1 cellular context compared by ENCODE assay signal in genomic region chr18:57959278-57959677, GRCh38.
TF ChIP-seq lines count a peak whose summit lies in the region.

No MANE protein-coding gene starts in this region.

TF ChIP-seq in HepG2, 621 proteins besides CTCF, POLR2A, EP300 and RAD21 (continued from another document and continues in another):
- TF ChIP-seq ATF5 (CRISPR knock-in tag; IDR thresholded peaks at IDR 0.05; ENCODE audit: low read depth) (no peak), CBX5 (CRISPR knock-in tag; IDR thresholded peaks at IDR 0.05; ENCODE audit: borderline replicate concordance) (peak; percentile 43; the same call in 1 of the 2 replicates), ZNF264 (CRISPR knock-in tag; IDR thresholded peaks at IDR 0.05) (no peak), ZNF691 (CRISPR knock-in tag; IDR thresholded peaks at IDR 0.05; ENCODE audit: borderline replicate concordance, low read depth) (no peak), ZKSCAN8 (CRISPR knock-in tag; IDR thresholded peaks at IDR 0.05; ENCODE audit: borderline replicate concordance) (0 out of 2 replicates have a peak, but pooled peaks have one; percentile 20), SP1 (IDR thresholded peaks at IDR 0.05) (no peak), SP1 (CRISPR knock-in tag; IDR thresholded peaks at IDR 0.05) (no peak), STAG1 (CRISPR knock-in tag; IDR thresholded peaks at IDR 0.05) (peak; percentile 81), PLRG1 (conservative IDR thresholded peaks at IDR 0.05) (no peak), XRCC5 (optimal IDR thresholded peaks at IDR 0.05; ENCODE audit: low read length) (peak; percentile 39), ZNF773 (CRISPR knock-in tag; IDR thresholded peaks at IDR 0.05; ENCODE audit: borderline replicate concordance) (no peak), CEBPG (CRISPR knock-in tag; IDR thresholded peaks at IDR 0.05) (0 out of 2 replicates have a peak, but pooled peaks have one; percentile 10), ZKSCAN5 (CRISPR knock-in tag; IDR thresholded peaks at IDR 0.05) (no peak), SMAD3 (CRISPR knock-in tag; IDR thresholded peaks at IDR 0.05) (0 out of 2 replicates have a peak, but pooled peaks have one; percentile 50), CBX2 (IDR thresholded peaks at IDR 0.05; ENCODE audit: low read depth, low read length) (no peak), CBX2 (CRISPR knock-in tag; IDR thresholded peaks at IDR 0.05; ENCODE audit: low read depth) (no peak), ZNF558 (CRISPR knock-in tag; IDR thresholded peaks at IDR 0.05; ENCODE audit: borderline replicate concordance) (no peak), GATAD2A (CRISPR knock-in tag; IDR thresholded peaks at IDR 0.05) (peak; percentile 72), ARID5B (CRISPR knock-in tag; IDR thresholded peaks at IDR 0.05) (peak; percentile 33; the same call in 1 of the 2 replicates), JUNB (CRISPR knock-in tag; IDR thresholded peaks at IDR 0.05; ENCODE audit: borderline replicate concordance) (no peak), ZNF101 (CRISPR knock-in tag; IDR thresholded peaks at IDR 0.05; ENCODE audit: borderline replicate concordance, low read depth) (no peak), ZFP1 (CRISPR knock-in tag; IDR thresholded peaks at IDR 0.05) (no peak), HIC2 (CRISPR knock-in tag; IDR thresholded peaks at IDR 0.05; ENCODE audit: low read depth) (peak; percentile 79), NR2F6 (IDR thresholded peaks at IDR 0.05) (no peak), NR2F6 (CRISPR knock-in tag; IDR thresholded peaks at IDR 0.05) (peak; percentile 38; the same call in 1 of the 2 replicates), ZNF230 (CRISPR knock-in tag; IDR thresholded peaks at IDR 0.05) (no peak), SOX13 (IDR thresholded peaks at IDR 0.05) (no peak), SOX13 (CRISPR knock-in tag; conservative IDR thresholded peaks at IDR 0.05 in 1 of 2, IDR thresholded peaks at IDR 0.05 in 1 of 2) (peak in 1 of 2 experiments; percentile 42; a peak in 1 of 4 replicates), ATAD3A (CRISPR knock-in tag; IDR thresholded peaks at IDR 0.05) (no peak), NPAS2 (CRISPR knock-in tag; IDR thresholded peaks at IDR 0.05; ENCODE audit: borderline replicate concordance) (no peak), FOXA3 (CRISPR knock-in tag; IDR thresholded peaks at IDR 0.05) (0 out of 2 replicates have a peak, but pooled peaks have one; percentile 19), NR2F1 (CRISPR knock-in tag; IDR thresholded peaks at IDR 0.05) (no peak), FOXJ3 (CRISPR knock-in tag; IDR thresholded peaks at IDR 0.05; ENCODE audit: borderline replicate concordance) (no peak), ZNF530 (CRISPR knock-in tag; IDR thresholded peaks at IDR 0.05; ENCODE audit: low read depth) (no peak), RORA (CRISPR knock-in tag; IDR thresholded peaks at IDR 0.05) (no peak), SALL1 (CRISPR knock-in tag; IDR thresholded peaks at IDR 0.05) (0 out of 2 replicates have a peak, but pooled peaks have one; percentile 19), ZNF337 (CRISPR knock-in tag; IDR thresholded peaks at IDR 0.05; ENCODE audit: borderline replicate concordance, low read depth) (no peak)
- TF ChIP-seq, protein P1, sequence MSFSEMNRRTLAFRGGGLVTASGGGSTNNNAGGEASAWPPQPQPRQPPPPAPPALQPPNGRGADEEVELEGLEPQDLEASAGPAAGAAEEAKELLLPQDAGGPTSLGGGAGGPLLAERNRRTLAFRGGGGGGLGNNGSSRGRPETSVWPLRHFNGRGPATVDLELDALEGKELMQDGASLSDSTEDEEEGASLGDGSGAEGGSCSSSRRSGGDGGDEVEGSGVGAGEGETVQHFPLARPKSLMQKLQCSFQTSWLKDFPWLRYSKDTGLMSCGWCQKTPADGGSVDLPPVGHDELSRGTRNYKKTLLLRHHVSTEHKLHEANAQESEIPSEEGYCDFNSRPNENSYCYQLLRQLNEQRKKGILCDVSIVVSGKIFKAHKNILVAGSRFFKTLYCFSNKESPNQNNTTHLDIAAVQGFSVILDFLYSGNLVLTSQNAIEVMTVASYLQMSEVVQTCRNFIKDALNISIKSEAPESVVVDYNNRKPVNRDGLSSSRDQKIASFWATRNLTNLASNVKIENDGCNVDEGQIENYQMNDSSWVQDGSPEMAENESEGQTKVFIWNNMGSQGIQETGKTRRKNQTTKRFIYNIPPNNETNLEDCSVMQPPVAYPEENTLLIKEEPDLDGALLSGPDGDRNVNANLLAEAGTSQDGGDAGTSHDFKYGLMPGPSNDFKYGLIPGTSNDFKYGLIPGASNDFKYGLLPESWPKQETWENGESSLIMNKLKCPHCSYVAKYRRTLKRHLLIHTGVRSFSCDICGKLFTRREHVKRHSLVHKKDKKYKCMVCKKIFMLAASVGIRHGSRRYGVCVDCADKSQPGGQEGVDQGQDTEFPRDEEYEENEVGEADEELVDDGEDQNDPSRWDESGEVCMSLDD (CRISPR knock-in tag; IDR thresholded peaks at IDR 0.05; ENCODE audit: borderline replicate concordance), result no peak
- TF ChIP-seq, protein P2, sequence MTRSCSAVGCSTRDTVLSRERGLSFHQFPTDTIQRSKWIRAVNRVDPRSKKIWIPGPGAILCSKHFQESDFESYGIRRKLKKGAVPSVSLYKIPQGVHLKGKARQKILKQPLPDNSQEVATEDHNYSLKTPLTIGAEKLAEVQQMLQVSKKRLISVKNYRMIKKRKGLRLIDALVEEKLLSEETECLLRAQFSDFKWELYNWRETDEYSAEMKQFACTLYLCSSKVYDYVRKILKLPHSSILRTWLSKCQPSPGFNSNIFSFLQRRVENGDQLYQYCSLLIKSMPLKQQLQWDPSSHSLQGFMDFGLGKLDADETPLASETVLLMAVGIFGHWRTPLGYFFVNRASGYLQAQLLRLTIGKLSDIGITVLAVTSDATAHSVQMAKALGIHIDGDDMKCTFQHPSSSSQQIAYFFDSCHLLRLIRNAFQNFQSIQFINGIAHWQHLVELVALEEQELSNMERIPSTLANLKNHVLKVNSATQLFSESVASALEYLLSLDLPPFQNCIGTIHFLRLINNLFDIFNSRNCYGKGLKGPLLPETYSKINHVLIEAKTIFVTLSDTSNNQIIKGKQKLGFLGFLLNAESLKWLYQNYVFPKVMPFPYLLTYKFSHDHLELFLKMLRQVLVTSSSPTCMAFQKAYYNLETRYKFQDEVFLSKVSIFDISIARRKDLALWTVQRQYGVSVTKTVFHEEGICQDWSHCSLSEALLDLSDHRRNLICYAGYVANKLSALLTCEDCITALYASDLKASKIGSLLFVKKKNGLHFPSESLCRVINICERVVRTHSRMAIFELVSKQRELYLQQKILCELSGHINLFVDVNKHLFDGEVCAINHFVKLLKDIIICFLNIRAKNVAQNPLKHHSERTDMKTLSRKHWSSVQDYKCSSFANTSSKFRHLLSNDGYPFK (CRISPR knock-in tag; IDR thresholded peaks at IDR 0.05; ENCODE audit: borderline replicate concordance), result no peak
- TF ChIP-seq, protein P3, sequence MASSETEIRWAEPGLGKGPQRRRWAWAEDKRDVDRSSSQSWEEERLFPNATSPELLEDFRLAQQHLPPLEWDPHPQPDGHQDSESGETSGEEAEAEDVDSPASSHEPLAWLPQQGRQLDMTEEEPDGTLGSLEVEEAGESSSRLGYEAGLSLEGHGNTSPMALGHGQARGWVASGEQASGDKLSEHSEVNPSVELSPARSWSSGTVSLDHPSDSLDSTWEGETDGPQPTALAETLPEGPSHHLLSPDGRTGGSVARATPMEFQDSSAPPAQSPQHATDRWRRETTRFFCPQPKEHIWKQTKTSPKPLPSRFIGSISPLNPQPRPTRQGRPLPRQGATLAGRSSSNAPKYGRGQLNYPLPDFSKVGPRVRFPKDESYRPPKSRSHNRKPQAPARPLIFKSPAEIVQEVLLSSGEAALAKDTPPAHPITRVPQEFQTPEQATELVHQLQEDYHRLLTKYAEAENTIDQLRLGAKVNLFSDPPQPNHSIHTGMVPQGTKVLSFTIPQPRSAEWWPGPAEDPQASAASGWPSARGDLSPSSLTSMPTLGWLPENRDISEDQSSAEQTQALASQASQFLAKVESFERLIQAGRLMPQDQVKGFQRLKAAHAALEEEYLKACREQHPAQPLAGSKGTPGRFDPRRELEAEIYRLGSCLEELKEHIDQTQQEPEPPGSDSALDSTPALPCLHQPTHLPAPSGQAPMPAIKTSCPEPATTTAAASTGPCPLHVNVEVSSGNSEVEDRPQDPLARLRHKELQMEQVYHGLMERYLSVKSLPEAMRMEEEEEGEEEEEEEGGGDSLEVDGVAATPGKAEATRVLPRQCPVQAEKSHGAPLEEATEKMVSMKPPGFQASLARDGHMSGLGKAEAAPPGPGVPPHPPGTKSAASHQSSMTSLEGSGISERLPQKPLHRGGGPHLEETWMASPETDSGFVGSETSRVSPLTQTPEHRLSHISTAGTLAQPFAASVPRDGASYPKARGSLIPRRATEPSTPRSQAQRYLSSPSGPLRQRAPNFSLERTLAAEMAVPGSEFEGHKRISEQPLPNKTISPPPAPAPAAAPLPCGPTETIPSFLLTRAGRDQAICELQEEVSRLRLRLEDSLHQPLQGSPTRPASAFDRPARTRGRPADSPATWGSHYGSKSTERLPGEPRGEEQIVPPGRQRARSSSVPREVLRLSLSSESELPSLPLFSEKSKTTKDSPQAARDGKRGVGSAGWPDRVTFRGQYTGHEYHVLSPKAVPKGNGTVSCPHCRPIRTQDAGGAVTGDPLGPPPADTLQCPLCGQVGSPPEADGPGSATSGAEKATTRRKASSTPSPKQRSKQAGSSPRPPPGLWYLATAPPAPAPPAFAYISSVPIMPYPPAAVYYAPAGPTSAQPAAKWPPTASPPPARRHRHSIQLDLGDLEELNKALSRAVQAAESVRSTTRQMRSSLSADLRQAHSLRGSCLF (CRISPR knock-in tag; IDR thresholded peaks at IDR 0.05; ENCODE audit: borderline replicate concordance), result no peak
- TF ChIP-seq, protein P4, sequence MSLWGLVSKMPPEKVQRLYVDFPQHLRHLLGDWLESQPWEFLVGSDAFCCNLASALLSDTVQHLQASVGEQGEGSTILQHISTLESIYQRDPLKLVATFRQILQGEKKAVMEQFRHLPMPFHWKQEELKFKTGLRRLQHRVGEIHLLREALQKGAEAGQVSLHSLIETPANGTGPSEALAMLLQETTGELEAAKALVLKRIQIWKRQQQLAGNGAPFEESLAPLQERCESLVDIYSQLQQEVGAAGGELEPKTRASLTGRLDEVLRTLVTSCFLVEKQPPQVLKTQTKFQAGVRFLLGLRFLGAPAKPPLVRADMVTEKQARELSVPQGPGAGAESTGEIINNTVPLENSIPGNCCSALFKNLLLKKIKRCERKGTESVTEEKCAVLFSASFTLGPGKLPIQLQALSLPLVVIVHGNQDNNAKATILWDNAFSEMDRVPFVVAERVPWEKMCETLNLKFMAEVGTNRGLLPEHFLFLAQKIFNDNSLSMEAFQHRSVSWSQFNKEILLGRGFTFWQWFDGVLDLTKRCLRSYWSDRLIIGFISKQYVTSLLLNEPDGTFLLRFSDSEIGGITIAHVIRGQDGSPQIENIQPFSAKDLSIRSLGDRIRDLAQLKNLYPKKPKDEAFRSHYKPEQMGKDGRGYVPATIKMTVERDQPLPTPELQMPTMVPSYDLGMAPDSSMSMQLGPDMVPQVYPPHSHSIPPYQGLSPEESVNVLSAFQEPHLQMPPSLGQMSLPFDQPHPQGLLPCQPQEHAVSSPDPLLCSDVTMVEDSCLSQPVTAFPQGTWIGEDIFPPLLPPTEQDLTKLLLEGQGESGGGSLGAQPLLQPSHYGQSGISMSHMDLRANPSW (CRISPR knock-in tag; IDR thresholded peaks at IDR 0.05; ENCODE audit: borderline replicate concordance), result no peak
